ENCODE assay signal across 8 cellular contexts in genomic region chr17:3845361-3845753, GRCh38. TPM values are rescaled to one million over a fixed set of nuclear protein-coding genes. Genes with fewer than 3 reads are reported as not detected.
DNase-seq lines count a peak whose midpoint lies in the region; ATAC-seq and TF ChIP-seq lines count a peak whose summit lies in the region.

No MANE protein-coding gene starts in this region.

- H3K27me3 ChIP-seq in SJSA1 (replicated peaks) (no peaks in the 10 kb centered on the region), layer of hippocampus (ENCODE audit: control insufficient read depth, insufficient read depth, low read length) (no peaks in the 10 kb centered on the region)

- H3K27ac ChIP-seq in SJSA1 (peak overlapping the region; percentile 70), layer of hippocampus (ENCODE audit: low read depth, low read length) (peak overlapping the region; percentile 84)

- peaks cover 32% of the 10 kb centered on the region for H3K36me3 Mint-ChIP-seq in MCF 10A (ENCODE audit: insufficient read depth, unreplicated experiment)

- in situ Hi-C loops in GM13977 (cut with MboI; ENCODE audit: low pct_unique_long_range_greater_than_20kb, low sequenced_read_pairs, unreplicated experiment): no loop called here

- ATAC-seq in HG02943 (IDR thresholded peaks at IDR 0.05; ENCODE audit: low read depth, unreplicated experiment): peak; percentile 19

- POLR2A ChIA-PET in MCF 10A (lab: Yijun Ruan, JAX): interaction anchor here (0.5 to 1.9 kb wide), 16 partner anchors 9 to 1574 kb away, joined by 3 to 10 read pairs (median 4); partner anchors contain the start of genes CYB5D2, NUP88 and ZZEF1
- POLR2A ChIA-PET in HEK293T (lab: Yijun Ruan, JAX): interaction anchor here (0.7 to 2.4 kb wide), 8 partner anchors 15 to 122 kb away, joined by 3 to 8 read pairs (median 4); partner anchors contain the start of genes CAMKK1 and HASPIN

- H3K36me3 ChIP-seq in SJSA1: peaks cover 44% of the 10 kb centered on the region

- peak; percentile 72 for DNase-seq in GM13977 (ENCODE audit: low spot score)
- DNase-seq in SJSA1 (ENCODE audit: low read depth in 1 of 2, low spot score in 2 of 2): peak in 1 of 2 experiments; percentile 31
- peak; percentile 9 for DNase-seq in MCF 10A (ENCODE audit: unreplicated experiment)
- peak; percentile 37 for DNase-seq in stimulated activated CD4-positive, alpha-beta T cell treated with anti-CD3 and anti-CD28 coated beads, Interleukin-2, amount 100 ng/mL, for 48 hours
- no peak for DNase-seq in MV-4-11 (lab: John Stamatoyannopoulos, UW)
- DNase-seq in HEK293T (ENCODE audit: extremely low spot score): no peak

- CTCF ChIA-PET in MCF 10A (lab: Yijun Ruan, JAX) (interaction anchor here (0.7 to 6.8 kb wide), 16 partner anchors 9 to 1463 kb away, joined by 3 to 72 read pairs (median 4); partner anchors contain the start of gene P2RX1), HEK293T (lab: Yijun Ruan, JAX) (interaction anchor here (1.0 to 1.9 kb wide), 4 partner anchors 9 to 19 kb away, joined by 3 to 6 read pairs (median 6); no protein-coding TSS in a partner anchor)

- no peaks in the 10 kb centered on the region for H3K9me3 Mint-ChIP-seq in MCF 10A (ENCODE audit: unreplicated experiment)

- H3K4me3 ChIP-seq in SJSA1: peak overlapping the region; percentile 85

- H3K27me3 Mint-ChIP-seq in MCF 10A (ENCODE audit: insufficient read depth, unreplicated experiment): no peaks in the 10 kb centered on the region

- H3K9me3 ChIP-seq in SJSA1 (replicated peaks): no peaks in the 10 kb centered on the region

- peak overlapping the region; percentile 80 for H3K4me3 Mint-ChIP-seq in MCF 10A (ENCODE audit: unreplicated experiment)

- peaks cover 14% of the 10 kb centered on the region for H3K4me1 Mint-ChIP-seq in MCF 10A (ENCODE audit: insufficient read depth, unreplicated experiment)

- H3K27ac Mint-ChIP-seq in MCF 10A (ENCODE audit: low read depth, unreplicated experiment): peak overlapping the region; percentile 86

- TF ChIP-seq CTCF in GM13977 (IDR thresholded peaks at IDR 0.05; ENCODE audit: extremely low read depth, insufficient read depth, missing control alignments) (no peak), MCF 10A (IDR thresholded peaks at IDR 0.05; ENCODE audit: unreplicated experiment) (no peak)

- intact Hi-C loops in MCF 10A (cut with micrococcal nuclease): loop anchor here (5.0 kb wide), 1 partner anchor 62 kb away; no protein-coding TSS in a partner anchor

- TSS peak; percentile 31 for BruUV-seq in MCF 10A (replicated peaks; lab: Mats Ljungman, UMichigan)

- no peaks in the 10 kb centered on the region for H3K4me1 ChIP-seq in SJSA1 (replicated peaks)

TF ChIP-seq in HEK293T, 16 proteins besides CTCF, POLR2A, EP300 and RAD21:
- TF ChIP-seq ZNF384 (IDR thresholded peaks at IDR 0.05) (no peak), FOXM1 (IDR thresholded peaks at IDR 0.05; ENCODE audit: borderline replicate concordance) (no peak), NFRKB (IDR thresholded peaks at IDR 0.05) (no peak), ELF4 (IDR thresholded peaks at IDR 0.05) (no peak), FOXA1 (IDR thresholded peaks at IDR 0.05) (no peak), BHLHE40 (IDR thresholded peaks at IDR 0.05; ENCODE audit: borderline replicate concordance) (no peak), FOXK2 (IDR thresholded peaks at IDR 0.05) (no peak), SUZ12 (IDR thresholded peaks at IDR 0.05) (no peak), HDGF (IDR thresholded peaks at IDR 0.05; ENCODE audit: borderline replicate concordance) (no peak), TARDBP (IDR thresholded peaks at IDR 0.05) (no peak), L3MBTL2 (conservative IDR thresholded peaks at IDR 0.05) (no peak), ARNT (IDR thresholded peaks at IDR 0.05) (no peak), CTBP1 (IDR thresholded peaks at IDR 0.05; ENCODE audit: borderline replicate concordance) (no peak), LEF1 (IDR thresholded peaks at IDR 0.05; ENCODE audit: borderline replicate concordance) (no peak), SP1 (IDR thresholded peaks at IDR 0.05) (no peak)
- TF ChIP-seq, protein P1, sequence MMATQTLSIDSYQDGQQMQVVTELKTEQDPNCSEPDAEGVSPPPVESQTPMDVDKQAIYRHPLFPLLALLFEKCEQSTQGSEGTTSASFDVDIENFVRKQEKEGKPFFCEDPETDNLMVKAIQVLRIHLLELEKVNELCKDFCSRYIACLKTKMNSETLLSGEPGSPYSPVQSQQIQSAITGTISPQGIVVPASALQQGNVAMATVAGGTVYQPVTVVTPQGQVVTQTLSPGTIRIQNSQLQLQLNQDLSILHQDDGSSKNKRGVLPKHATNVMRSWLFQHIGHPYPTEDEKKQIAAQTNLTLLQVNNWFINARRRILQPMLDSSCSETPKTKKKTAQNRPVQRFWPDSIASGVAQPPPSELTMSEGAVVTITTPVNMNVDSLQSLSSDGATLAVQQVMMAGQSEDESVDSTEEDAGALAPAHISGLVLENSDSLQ (IDR thresholded peaks at IDR 0.05): no peak

RNA-seq across cellular contexts. Expression of gene NCBP3, which starts 0.7 kb away (rescaled TPM):
- 16.0 and 16.8 TPM in 2 replicates for total RNA-seq in SJSA1 (2014; rRNA removed; shearing (Covaris generic))
- total RNA-seq in MCF 10A (2022): 47.1 and 52.5 TPM in 2 replicates

RNA-seq across cellular contexts. Expression of gene ITGAE, which starts 44.4 kb away (rescaled TPM):
- total RNA-seq in SJSA1 (2014; rRNA removed; shearing (Covaris generic)): 19.0 and 30.6 TPM in 2 replicates
- 23.8 and 26.6 TPM in 2 replicates for total RNA-seq in MCF 10A (2022)

RNA-seq across cellular contexts. Expression of gene CAMKK1, which starts 47.5 kb away (rescaled TPM):
- 12.0 and 15.3 TPM in 2 replicates for total RNA-seq in SJSA1 (2014; rRNA removed; shearing (Covaris generic))
- 3.8 and 4.3 TPM in 2 replicates for total RNA-seq in MCF 10A (2022)

Comparison
In these comparisons a context has a peak if more than half of its experiments do, and no peak if none do; other contexts are left out.
1. DNase-seq: peak in GM13977 (single experiment), MCF 10A (single experiment) and stimulated activated CD4-positive, alpha-beta T cell treated with anti-CD3 and anti-CD28 coated beads, Interleukin-2, amount 100 ng/mL, for 48 hours (2 of 2); none in MV-4-11 (single experiment) and HEK293T (single experiment).